In the genomic region with DNA sequence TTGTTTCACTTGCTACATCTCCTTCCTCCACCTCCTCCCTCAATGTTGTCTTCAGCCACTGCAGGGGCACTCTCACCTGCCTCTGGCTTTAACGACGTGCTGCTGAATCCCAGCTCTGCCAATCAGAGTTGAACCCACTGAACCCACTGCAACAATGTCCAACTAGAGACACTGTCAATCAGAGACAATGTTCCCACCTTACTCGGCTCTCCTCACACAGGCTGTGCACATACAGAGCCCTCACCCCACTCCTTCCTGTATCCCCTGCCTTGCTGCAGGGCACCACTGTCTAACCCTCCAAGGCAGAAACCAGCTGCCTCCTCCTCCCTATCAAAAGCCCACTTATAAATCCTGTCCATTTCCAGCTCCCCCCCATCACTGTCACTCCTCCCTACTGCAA, we compare ENCODE assay signal across 14 cellular contexts. TPM values are rescaled to one million over a fixed set of nuclear protein-coding genes. Genes with fewer than 3 reads are reported as not detected.
DNase-seq lines count a peak whose midpoint lies in the region; ATAC-seq and TF ChIP-seq lines count a peak whose summit lies in the region.
"Had no signal": no experiment of that assay in that cellular context is flagged by ENCODE, and none has a peak within 500 bp of the region (broad histone marks: within the 10 kb centered on the region; RNA-seq: fewer than 3 reads in every experiment).

No MANE protein-coding gene starts in this region.

- H3K4me1 ChIP-seq in IMR-90 (ENCODE audit: control insufficient read depth, insufficient read depth, low read length) (peaks cover 25% of the 10 kb centered on the region), esophagus (ENCODE audit: control insufficient read depth in 2 of 2, insufficient read depth in 2 of 2, low read length in 1 of 2) (peaks cover 13 to 18% of the 10 kb centered on the region in 2 donors), neutrophil (ENCODE audit: control insufficient read depth in 1 of 2, insufficient read depth in 1 of 2, low read depth in 1 of 2, low read length in 1 of 2) (peaks cover 45 to 53% of the 10 kb centered on the region in 2 experiments)

- peaks cover 88% of the 10 kb centered on the region for H4K20me1 ChIP-seq in IMR-90 (ENCODE audit: insufficient read depth, low read length)

- H3K18ac ChIP-seq in IMR-90 (ENCODE audit: low read depth, low read length) = peak overlapping the region; percentile 20; the same call in 1 of the 2 replicates

- peak overlapping the region; percentile 43 for H2AK9ac ChIP-seq in IMR-90 (replicated peaks; ENCODE audit: low read depth, low read length, poor library complexity)

- no peak for TF ChIP-seq RAD21 in IMR-90 (IDR thresholded peaks at IDR 0.05; ENCODE audit: low read length)

- in situ Hi-C loops in IMR-90 (cut with MboI; ENCODE audit: low sequenced_read_pairs) = no loop called here

- H3K14ac ChIP-seq in IMR-90 (replicated peaks; ENCODE audit: low read depth, low read length) = peak overlapping the region; percentile 0

- intact Hi-C loops in IMR-90 (cut with micrococcal nuclease) = loop anchor here (2.0 kb wide), 1 partner anchor 49 kb away; no protein-coding TSS in a partner anchor

- no peak for TF ChIP-seq CTCF in IMR-90 (conservative IDR thresholded peaks at IDR 0.05; ENCODE audit: low read depth, low read length)
- TF ChIP-seq CTCF in neutrophil (IDR thresholded peaks at IDR 0.05) = no peak

- 0 out of 2 replicates have a peak, but pooled peaks have one; percentile 2 for ATAC-seq in IMR-90 (ENCODE audit: low read depth)
- no peak for ATAC-seq in HG03280 (IDR thresholded peaks at IDR 0.05; ENCODE audit: unreplicated experiment)

- H3K79me1 ChIP-seq in IMR-90 (ENCODE audit: low read depth in 1 of 2, low read length in 2 of 2) = peaks cover 3 to 78% of the 10 kb centered on the region in 2 experiments; a peak in 3 of 4 replicates

- H3K36me3 ChIP-seq in IMR-90 (ENCODE audit: control insufficient read depth, insufficient read depth, low read length) (no peaks in the 10 kb centered on the region; the same call in 1 of the 2 replicates), esophagus (ENCODE audit: control insufficient read depth in 2 of 2, insufficient read depth in 2 of 2, low read length in 1 of 2) (peaks cover 0 to 2% of the 10 kb centered on the region in 2 donors), neutrophil (no peaks in the 10 kb centered on the region)
- H3K36me3 ChIP-seq: upper lobe of left lung had no signal

- no peak overlapping the region for H3K9ac ChIP-seq in IMR-90 (ENCODE audit: low read depth, low read length)

- H3K4me3 ChIP-seq in IMR-90 (ENCODE audit: insufficient read depth, low read depth, low read length) (no peak overlapping the region), esophagus (ENCODE audit: low read depth in 1 of 2, low read length in 2 of 2) (no peak overlapping the region), neutrophil (ENCODE audit: low read depth in 1 of 2, low read length in 1 of 2) (no peak overlapping the region)
- H3K4me3 ChIP-seq: upper lobe of left lung had no signal

- no peak overlapping the region for H2AFZ ChIP-seq in IMR-90 (replicated peaks; ENCODE audit: low read length, poor library complexity)

- peak overlapping the region; percentile 5; the same call in 1 of the 2 replicates for H2BK20ac ChIP-seq in IMR-90 (ENCODE audit: low read depth, low read length)

- H2BK15ac ChIP-seq in IMR-90 (ENCODE audit: low read depth, low read length) = no peak overlapping the region

- H4K5ac ChIP-seq in IMR-90 (ENCODE audit: low read depth, low read length) = no peak overlapping the region

- H3K9me3 ChIP-seq in IMR-90 (ENCODE audit: control insufficient read depth, insufficient read depth, low read length) (no peaks in the 10 kb centered on the region), esophagus (ENCODE audit: control insufficient read depth in 2 of 2, insufficient read depth in 1 of 2, low read depth in 1 of 2, low read length in 1 of 2) (no peaks in the 10 kb centered on the region), neutrophil (no peaks in the 10 kb centered on the region)
- H3K9me3 ChIP-seq: upper lobe of left lung had no signal

- peak overlapping the region; percentile 20 for H3K23ac ChIP-seq in IMR-90 (ENCODE audit: low read depth, low read length)

- H3K9me1 ChIP-seq in IMR-90 (ENCODE audit: insufficient read depth, low read length) = peaks cover 46% of the 10 kb centered on the region

- peak overlapping the region; percentile 87 for H3K4me2 ChIP-seq in IMR-90 (ENCODE audit: low read depth, low read length)

- H4K8ac ChIP-seq in IMR-90 (ENCODE audit: low read depth in 2 of 2, low read length in 2 of 2) = no peak overlapping the region

- H2BK5ac ChIP-seq in IMR-90 (ENCODE audit: low read depth, low read length, poor library complexity, severe bottlenecking) = peak overlapping the region; percentile 11

- H3K4ac ChIP-seq in IMR-90 (ENCODE audit: low read depth, low read length) = peak overlapping the region; percentile 6; the same call in 1 of the 2 replicates

- 56% methylated on average over 2 of the region's 3 CpGs; no CpG with 5 or more reads in 1 of the 2 experiments for WGBS in IMR-90 (ENCODE audit: extremely low coverage in 2 of 2, insufficient read length in 1 of 2), 2 experiments
- 53 to 57% methylated on average over 3 of the region's 3 CpGs for WGBS in esophagus, 2 donors

- no TSS peak for BruUV-seq in IMR-90 (replicated peaks; lab: Mats Ljungman, UMichigan)

- peak overlapping the region; percentile 86; the same call in 1 of the 2 replicates for H2AK5ac ChIP-seq in IMR-90 (ENCODE audit: low read depth, low read length)

- DNase-seq in DMS53 (lab: John Stamatoyannopoulos, UW) (peak; percentile 72), DMS53 treated with DMSO at 0.1 percent for 48 hours (lab: John Stamatoyannopoulos, UW; ENCODE audit: unreplicated experiment) (no peak), IMR-90 (no peak), T-helper 9 cell (no peak), SW 1271 (lab: John Stamatoyannopoulos, UW) (no peak)
- DNase-seq: 8988T; activated CD4-positive, alpha-beta T cell treated with anti-CD3 and anti-CD28 coated beads for 48 hours; Kasumi-1; stimulated activated CD4-positive, alpha-beta T cell treated with anti-CD3 and anti-CD28 coated beads, Interleukin-4, amount 100 ng/mL, for 24 hours; stimulated activated CD8-positive, alpha-beta memory T cell treated with anti-CD3 and anti-CD28 coated beads, Interleukin-4, amount 100 ng/mL, for 48 hours; upper lobe of left lung had no signal

- no peak overlapping the region for H2BK120ac ChIP-seq in IMR-90 (ENCODE audit: low read depth, low read length)

- H3K27ac ChIP-seq in IMR-90 (ENCODE audit: insufficient read depth, low read length) (peak overlapping the region; percentile 27; the same call in 1 of the 2 replicates), esophagus (ENCODE audit: low read depth in 2 of 2, low read length in 1 of 2) (peak overlapping the region; percentile 20 to 90), neutrophil (peak overlapping the region; percentile 33)
- H3K27ac ChIP-seq: upper lobe of left lung had no signal

- H3K27me3 ChIP-seq in IMR-90 (ENCODE audit: control insufficient read depth, insufficient read depth, low read length) = no peaks in the 10 kb centered on the region
- no peaks in the 10 kb centered on the region for H3K27me3 ChIP-seq in esophagus (ENCODE audit: control insufficient read depth in 1 of 2, insufficient read depth in 2 of 2, low read length in 2 of 2)
- H3K27me3 ChIP-seq in neutrophil = no peaks in the 10 kb centered on the region
- H3K27me3 ChIP-seq: upper lobe of left lung had no signal

- POLR2A ChIA-PET in IMR-90 (lab: Charles Lee; ENCODE audit: unreplicated experiment) = interaction anchor here (0.7 kb wide), 1 partner anchor 73 kb away, joined by 8 read pairs; no protein-coding TSS in a partner anchor

- CTCF ChIA-PET in IMR-90 (lab: Yijun Ruan, JAX) = no interaction called here

- 0 out of 2 replicates have a peak overlapping the region, but pooled peaks have one; percentile 1 for H4K91ac ChIP-seq in IMR-90 (ENCODE audit: insufficient read depth, low read depth, low read length)

- dilution Hi-C loops in IMR-90 (cut with HindIII; ENCODE audit: low sequenced_read_pairs, unreplicated experiment) = no loop called here

- no peak for TF ChIP-seq POLR2A in IMR-90 (IDR thresholded peaks at IDR 0.05; ENCODE audit: low read depth, low read length)

- no peak overlapping the region for H3K56ac ChIP-seq in IMR-90 (ENCODE audit: extremely low read depth, insufficient read depth, low read length)

TF ChIP-seq in IMR-90, 13 proteins besides CTCF, POLR2A, EP300 and RAD21 (continues in another document):
- TF ChIP-seq MAZ (IDR thresholded peaks at IDR 0.05; ENCODE audit: borderline replicate concordance, low read depth, low read length) = no peak
- TF ChIP-seq USF2 (IDR thresholded peaks at IDR 0.05; ENCODE audit: low read depth, low read length) = no peak
- TF ChIP-seq, protein P1, sequence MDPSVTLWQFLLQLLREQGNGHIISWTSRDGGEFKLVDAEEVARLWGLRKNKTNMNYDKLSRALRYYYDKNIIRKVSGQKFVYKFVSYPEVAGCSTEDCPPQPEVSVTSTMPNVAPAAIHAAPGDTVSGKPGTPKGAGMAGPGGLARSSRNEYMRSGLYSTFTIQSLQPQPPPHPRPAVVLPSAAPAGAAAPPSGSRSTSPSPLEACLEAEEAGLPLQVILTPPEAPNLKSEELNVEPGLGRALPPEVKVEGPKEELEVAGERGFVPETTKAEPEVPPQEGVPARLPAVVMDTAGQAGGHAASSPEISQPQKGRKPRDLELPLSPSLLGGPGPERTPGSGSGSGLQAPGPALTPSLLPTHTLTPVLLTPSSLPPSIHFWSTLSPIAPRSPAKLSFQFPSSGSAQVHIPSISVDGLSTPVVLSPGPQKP (IDR thresholded peaks at IDR 0.05; ENCODE audit: borderline replicate concordance, low read depth, low read length) = no peak
- no peak for TF ChIP-seq RFX5 (IDR thresholded peaks at IDR 0.05; ENCODE audit: low read depth, low read length)
- no peak for TF ChIP-seq MXI1 (IDR thresholded peaks at IDR 0.05; ENCODE audit: borderline replicate concordance, low read depth, low read length)
- no peak for TF ChIP-seq SMC3 (IDR thresholded peaks at IDR 0.05; ENCODE audit: low read depth, low read length)
- no peak for TF ChIP-seq CHD1 (IDR thresholded peaks at IDR 0.05; ENCODE audit: low read depth, low read length)
- no peak for TF ChIP-seq MAFK (IDR thresholded peaks at IDR 0.05; ENCODE audit: low read depth, low read length)
- TF ChIP-seq NFE2L2 (IDR thresholded peaks at IDR 0.05; ENCODE audit: low read depth, low read length) = no peak

RNA-seq across cellular contexts. Expression of gene ANKRD11, which starts 58.7 kb away (rescaled TPM):
- 28.1 and 46.8 TPM in 2 replicates for total RNA-seq in IMR-90 (2012; rRNA removed)
- polyA plus RNA-seq in IMR-90 (2012; rRNA removed) (67.8 and 71.9 TPM in 2 replicates), esophagus (10 to 100 TPM; 37.1 to 73.5 TPM)
- polyA plus RNA-seq in IMR-90 (2012; cell fraction: cytosol; rRNA removed) = 50.6 and 79.2 TPM in 2 replicates
- polyA plus RNA-seq in IMR-90 (2012; cell fraction: nucleus; rRNA removed; ENCODE audit: low replicate concordance) = 174 and 231 TPM in 2 replicates
